27 cellular contexts compared by ENCODE assay signal in genomic region chr11:108781921-108782320, GRCh38.
"Had no signal": no experiment of that assay in that cellular context is flagged by ENCODE, and none has a peak within 500 bp of the region (broad histone marks: within the 10 kb centered on the region; RNA-seq: fewer than 3 reads in every experiment).

No MANE protein-coding gene starts in this region.

- H3K27me3 ChIP-seq: adrenal gland, body of pancreas, esophagus squamous epithelium had no signal

- H3K4me1 ChIP-seq: adrenal gland, body of pancreas had no signal

- H3K36me3 ChIP-seq: adrenal gland, esophagus squamous epithelium, WERI-Rb-1 had no signal

- DNase-seq: activated B cell treated with CpG ODN at 0.5 μM for 24 hours; activated CD4-positive, alpha-beta memory T cell treated with anti-CD3 and anti-CD28 coated beads for 36 hours; activated CD4-positive, alpha-beta T cell treated with anti-CD3 and anti-CD28 coated beads, Interleukin-2, amount 10 ng/mL, durations not matched to agents 24 days and 14 days; activated CD8-positive, alpha-beta memory T cell treated with anti-CD3 and anti-CD28 coated beads, Interleukin-2, amount 10 ng/mL, durations not matched to agents 7 days and 5 days; activated CD8-positive, alpha-beta memory T cell treated with anti-CD3 and anti-CD28 coated beads, Interleukin-2, amount 50 U/mL, for 4 hours; activated CD8-positive, alpha-beta T cell treated with anti-CD3 and anti-CD28 coated beads, Interleukin-2, amount 10 ng/mL, durations not matched to agents 7 days and 5 days; activated effector memory CD4-positive, alpha-beta T cell treated with anti-CD3 and anti-CD28 coated beads, Interleukin-2, amount 50 U/mL, for 16 hours; activated naive CD4-positive, alpha-beta T cell treated with anti-CD3 and anti-CD28 coated beads for 36 hours; activated naive CD8-positive, alpha-beta T cell treated with anti-CD3 and anti-CD28 coated beads for 36 hours; activated naive CD8-positive, alpha-beta T cell treated with anti-CD3 and anti-CD28 coated beads, Interleukin-2, amount 50 U/mL, for 24 hours; activated T-cell treated with anti-CD3 and anti-CD28 coated beads, Interleukin-2, amount 50 U/mL, for 1 hour; activated T-cell treated with anti-CD3 and anti-CD28 coated beads, Interleukin-2, amount 50 U/mL, for 48 hours; adrenal gland; amygdala; aorta; body of pancreas; caudate nucleus; cortex of kidney; dermis blood vessel endothelial cell; effector CD8-positive, alpha-beta T cell; esophagus squamous epithelium; T-helper 1 cell; T-helper 17 cell; T1000; WERI-Rb-1 had no signal

- H3K27ac ChIP-seq: adrenal gland, body of pancreas, epithelial cell of prostate, WERI-Rb-1 had no signal

- H3K9me3 ChIP-seq: adrenal gland, body of pancreas, esophagus squamous epithelium had no signal

- ATAC-seq: activated CD4-positive, CD25-positive, alpha-beta regulatory T cell treated with anti-CD3 and anti-CD28 coated beads, Interleukin-2, amount 50 U/mL, for 24 hours; activated CD8-positive, alpha-beta memory T cell treated with anti-CD3 and anti-CD28 coated beads, Interleukin-2, amount 10 ng/mL, durations not matched to agents 7 days and 5 days; activated CD8-positive, alpha-beta T cell treated with anti-CD3 and anti-CD28 coated beads, Interleukin-2, amount 10 ng/mL, durations not matched to agents 7 days and 5 days; activated naive CD8-positive, alpha-beta T cell treated with anti-CD3 and anti-CD28 coated beads, Interleukin-2, amount 50 U/mL, for 24 hours; body of pancreas; T-helper 17 cell had no signal

- H3K4me3 ChIP-seq: adrenal gland, body of pancreas, esophagus squamous epithelium had no signal
